22 cellular contexts compared by ENCODE assay signal in the genomic region with DNA sequence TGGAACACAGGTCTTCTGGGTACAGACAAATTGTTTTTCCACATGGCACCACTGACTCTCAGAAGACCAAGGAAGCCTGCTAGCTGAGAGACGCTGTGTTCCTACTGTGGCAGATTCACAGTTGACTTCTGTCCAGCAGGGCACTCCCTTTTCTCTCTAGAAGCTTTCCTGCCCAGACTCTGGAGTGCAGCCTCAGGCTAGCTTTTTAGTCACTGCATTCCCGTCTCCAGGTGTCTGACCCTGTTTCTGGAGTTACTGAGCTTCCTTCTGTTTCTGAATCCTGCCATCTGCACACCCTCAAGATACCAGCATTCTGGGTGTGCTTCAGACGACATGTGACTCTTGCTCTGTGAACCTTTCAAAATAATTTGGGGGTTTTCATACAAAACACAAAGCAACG.
"Had no signal": no experiment of that assay in that cellular context is flagged by ENCODE, and none has a peak within 500 bp of the region (broad histone marks: within the 10 kb centered on the region; RNA-seq: fewer than 3 reads in every experiment).

No MANE protein-coding gene starts in this region.

- H3K36me3 ChIP-seq: colonic mucosa, gastroesophageal sphincter, heart right ventricle had no signal

- H3K27ac ChIP-seq: colonic mucosa, gastroesophageal sphincter, heart right ventricle had no signal

- H3K4me1 ChIP-seq: colonic mucosa, gastroesophageal sphincter, heart right ventricle had no signal

- H3K27me3 ChIP-seq: colonic mucosa had no signal

- DNase-seq: activated CD4-positive, alpha-beta memory T cell treated with anti-CD3 and anti-CD28 coated beads, Interleukin-2, amount 10 ng/mL, durations not matched to agents 7 days and 5 days; activated CD4-positive, alpha-beta T cell treated with anti-CD3 and anti-CD28 coated beads for 36 hours; activated CD4-positive, alpha-beta T cell treated with anti-CD3 and anti-CD28 coated beads, Interleukin-2, amount 10 ng/mL, durations not matched to agents 24 days and 14 days; activated CD4-positive, CD25-positive, alpha-beta regulatory T cell; activated CD4-positive, CD25-positive, alpha-beta regulatory T cell treated with anti-CD3 and anti-CD28 coated beads, Interleukin-2, amount 50 U/mL, for 72 hours; activated CD8-positive, alpha-beta memory T cell treated with anti-CD3 and anti-CD28 coated beads, Interleukin-2, amount 50 U/mL, for 48 hours; activated gamma-delta T cell treated with Interleukin-2 at 50 U/mL for 16 hours; activated naive CD4-positive, alpha-beta T cell treated with anti-CD3 and anti-CD28 coated beads, Interleukin-2, amount 50 U/mL, for 16 hours; activated naive CD4-positive, alpha-beta T cell treated with Interleukin-2 at 50 U/mL for 16 hours; activated T-cell treated with anti-CD3 and anti-CD28 coated beads for 4 hours; activated T-cell treated with anti-CD3 and anti-CD28 coated beads, Interleukin-2, amount 50 U/mL, for 24 hours; activated T-cell treated with anti-CD3 and anti-CD28 coated beads, Interleukin-2, amount 50 U/mL, for 72 hours; amniotic stem cell; anterior cingulate cortex; cerebellar nuclear complex; colonic mucosa; effector CD8-positive, alpha-beta T cell; foreskin melanocyte; heart right ventricle; T-helper 2 cell had no signal

- H3K9me3 ChIP-seq: colonic mucosa, gastroesophageal sphincter, heart right ventricle had no signal

- ATAC-seq: activated CD4-positive, alpha-beta T cell treated with anti-CD3 and anti-CD28 coated beads for 36 hours; activated T-cell treated with anti-CD3 and anti-CD28 coated beads, Interleukin-2, amount 50 U/mL, for 72 hours; esophagus mucosa; gastroesophageal sphincter; heart right ventricle had no signal

- H3K4me3 ChIP-seq: colonic mucosa, gastroesophageal sphincter, heart right ventricle had no signal
